ENCODE assay signal across 8 cellular contexts in the genomic region with DNA sequence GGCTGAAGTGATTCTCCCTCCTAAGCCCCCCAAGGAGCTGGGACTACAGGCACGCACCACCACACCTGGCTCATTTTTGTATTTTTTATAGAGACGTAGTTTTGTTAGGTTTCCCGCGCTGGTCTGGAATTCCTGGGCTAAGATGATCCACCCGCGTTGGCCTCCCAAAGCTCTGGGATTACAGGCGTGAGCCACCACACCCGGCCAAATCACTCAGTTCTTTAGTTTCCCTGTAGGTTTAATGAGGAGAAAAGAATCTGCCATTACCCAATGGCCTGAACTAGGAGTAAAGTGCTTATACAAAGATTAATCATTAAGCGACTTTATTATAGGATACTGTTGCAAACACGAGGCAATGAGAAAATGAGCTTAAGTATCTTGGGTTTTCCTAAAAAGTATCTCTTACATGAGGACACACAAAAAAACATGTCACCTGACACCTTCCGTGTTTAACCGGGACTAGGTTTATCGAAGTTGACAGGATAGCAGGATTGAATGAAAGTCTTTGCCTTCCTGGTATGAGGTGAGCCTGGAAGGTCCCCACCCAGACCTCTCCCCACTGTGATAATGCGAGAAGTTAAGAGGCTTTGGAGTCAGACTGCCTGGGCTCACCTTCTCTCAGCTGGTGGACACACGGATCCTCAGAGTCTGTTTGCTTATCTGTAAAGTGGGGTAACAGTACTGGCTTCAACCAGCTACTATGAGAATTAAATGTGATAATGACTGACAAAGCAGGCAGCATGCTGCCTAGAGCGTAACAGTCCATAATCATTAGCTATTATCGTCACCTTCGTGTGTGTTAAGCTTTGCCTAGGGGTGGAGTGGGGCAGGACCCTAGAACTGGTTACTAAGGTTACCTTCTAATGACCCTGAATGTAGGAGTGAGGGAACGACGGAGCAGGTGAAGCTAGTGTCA.
DNase-seq lines count a peak whose midpoint lies in the region; ATAC-seq and TF ChIP-seq lines count a peak whose summit lies in the region.

No MANE protein-coding gene starts in this region.

- no peak for TF ChIP-seq EP300 in stomach (IDR thresholded peaks at IDR 0.05)

- peaks cover 56% of the 10 kb centered on the region for H3K4me1 Mint-ChIP-seq in activated naive CD8-positive, alpha-beta T cell treated with anti-CD3 and anti-CD28 coated beads for 36 hours

- no peak for TF ChIP-seq CTCF in stomach (IDR thresholded peaks at IDR 0.05)

- WGBS in stomach, 5 donors = 52 to 73% (median 64%) methylated on average over 19 to 20 of the region's 20 CpGs

- peak overlapping the region; percentile 100 for H3K27ac Mint-ChIP-seq in activated naive CD8-positive, alpha-beta T cell treated with anti-CD3 and anti-CD28 coated beads for 36 hours

- H3K4me3 ChIP-seq in stomach = peak overlapping the region; percentile 51 to 66 (median 59)

- peaks cover 8 to 17% (median 15%) of the 10 kb centered on the region in 4 donors for H3K4me1 ChIP-seq in stomach

- H3K9me3 Mint-ChIP-seq in activated naive CD8-positive, alpha-beta T cell treated with anti-CD3 and anti-CD28 coated beads for 36 hours = peaks cover 2% of the 10 kb centered on the region

- DNase-seq in NCI-H1105 (lab: John Stamatoyannopoulos, UW) (peak; percentile 56), NCI-H1105 treated with DMSO at 0.1 percent for 48 hours (lab: John Stamatoyannopoulos, UW) (no peak), stomach (no peak), NCI-H2227 (lab: John Stamatoyannopoulos, UW; ENCODE audit: unreplicated experiment) (no peak)
- no peak for DNase-seq in activated naive CD8-positive, alpha-beta T cell treated with anti-CD3 and anti-CD28 coated beads for 36 hours

- H3K27ac ChIP-seq in layer of hippocampus (ENCODE audit: low read depth, low read length) (peak overlapping the region; percentile 97), stomach (peak overlapping the region; percentile 23 to 100 (median 99))

- intact Hi-C loops in stomach (cut with DNase I; ENCODE audit: low total_unique reads) = loop anchor here (5.0 kb wide), 1 partner anchor 132 kb away; a partner anchor contains a TSS

- H3K4me3 Mint-ChIP-seq in activated naive CD8-positive, alpha-beta T cell treated with anti-CD3 and anti-CD28 coated beads for 36 hours = peak overlapping the region; percentile 97

- TF ChIP-seq POLR2A in stomach (IDR thresholded peaks at IDR 0.05) = no peak

- H3K27me3 ChIP-seq in layer of hippocampus (ENCODE audit: control insufficient read depth, insufficient read depth, low read length) = no peaks in the 10 kb centered on the region
- no peaks in the 10 kb centered on the region for H3K27me3 ChIP-seq in stomach

- peaks cover 8% of the 10 kb centered on the region for H3K36me3 Mint-ChIP-seq in activated naive CD8-positive, alpha-beta T cell treated with anti-CD3 and anti-CD28 coated beads for 36 hours

- ATAC-seq in GM19455 (IDR thresholded peaks at IDR 0.05; ENCODE audit: unreplicated experiment) (no peak), GM18861 (IDR thresholded peaks at IDR 0.05; ENCODE audit: unreplicated experiment) (no peak)

- no peaks in the 10 kb centered on the region for H3K27me3 Mint-ChIP-seq in activated naive CD8-positive, alpha-beta T cell treated with anti-CD3 and anti-CD28 coated beads for 36 hours

- no peaks in the 10 kb centered on the region for H3K36me3 ChIP-seq in stomach

- H3K9me3 ChIP-seq in stomach = no peaks in the 10 kb centered on the region
